ENCODE assay signal across 29 cellular contexts in the genomic region with DNA sequence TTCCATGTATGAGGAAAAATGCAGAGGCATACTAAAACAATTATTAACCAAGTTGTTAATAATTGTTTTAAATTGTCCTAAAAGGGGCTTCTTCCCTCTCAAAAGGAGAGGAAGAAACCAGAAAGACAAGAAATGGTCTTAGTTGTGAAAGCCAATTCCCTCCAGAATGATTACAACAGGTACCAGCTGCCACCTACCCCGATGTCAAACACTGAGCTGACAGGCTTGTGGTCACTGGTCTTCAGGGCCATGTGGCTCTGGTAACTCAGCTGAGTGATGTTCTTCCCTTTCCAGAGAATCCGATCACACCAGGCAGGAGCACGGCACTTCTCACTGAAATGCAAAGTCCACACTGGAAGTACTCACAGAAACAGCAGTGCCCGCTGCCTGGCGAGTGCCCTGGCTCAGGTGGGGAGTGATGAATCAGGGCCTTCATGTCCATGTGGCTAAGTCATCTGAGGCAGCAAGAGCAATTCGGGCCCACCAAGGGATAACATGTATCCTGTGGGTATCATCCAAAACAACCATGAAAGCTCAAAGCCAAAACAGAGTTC.
"Had no signal": no experiment of that assay in that cellular context is flagged by ENCODE, and none has a peak within 500 bp of the region (broad histone marks: within the 10 kb centered on the region; RNA-seq: fewer than 3 reads in every experiment).

No MANE protein-coding gene starts in this region.

- H3K4me1 ChIP-seq: heart right ventricle, pancreas, suprapubic skin, transverse colon, vagina had no signal

- H3K9me3 ChIP-seq: esophagus squamous epithelium, heart right ventricle, mucosa of descending colon, neutrophil, pancreas, suprapubic skin, transverse colon, vagina had no signal

- H3K4me2 ChIP-seq: smooth muscle cell had no signal

- H3K9me3 Mint-ChIP-seq: effector memory CD8-positive, alpha-beta T cell; immature natural killer cell; mesothelial cell of epicardium; naive thymus-derived CD4-positive, alpha-beta T cell; nephron progenitor cell; stimulated activated naive CD8-positive, alpha-beta T cell treated with anti-CD3 and anti-CD28 coated beads, Interleukin-15, amount 100 ng/mL, for 72 hours had no signal

- H3K4me1 Mint-ChIP-seq: immature natural killer cell; mesothelial cell of epicardium; nephron progenitor cell; stimulated activated naive CD8-positive, alpha-beta T cell treated with anti-CD3 and anti-CD28 coated beads, Interleukin-15, amount 100 ng/mL, for 72 hours had no signal

- H3K27me3 ChIP-seq: esophagus squamous epithelium, heart right ventricle, neutrophil, pancreas, suprapubic skin, transverse colon, vagina had no signal

- DNase-seq: cortex of kidney; effector memory CD8-positive, alpha-beta T cell; erythroblast; esophagus squamous epithelium; foreskin melanocyte; glutamatergic neuron; heart right ventricle; hypothalamus; immature natural killer cell; islet precursor cell; kidney glomerular epithelial cell; mesenchymal stem cell; mucosa of descending colon; naive thymus-derived CD4-positive, alpha-beta T cell; nephron progenitor cell; pancreas; stimulated activated CD4-positive, alpha-beta T cell treated with anti-CD3 and anti-CD28 coated beads, Interleukin-12 subunit alpha, Interleukin-12 subunit beta, amount 100 ng/mL, for 4 hours; stimulated activated CD4-positive, alpha-beta T cell treated with anti-CD3 and anti-CD28 coated beads, Interleukin-1b, Interleukin-23, amount 100 ng/mL, for 48 hours; stimulated activated CD4-positive, alpha-beta T cell treated with anti-CD3 and anti-CD28 coated beads, Interleukin-4, amount 100 ng/mL, for 1 hour; stimulated activated CD8-positive, alpha-beta memory T cell treated with anti-CD3 and anti-CD28 coated beads, Interleukin-4, amount 100 ng/mL, for 48 hours; stimulated activated naive CD4-positive, alpha-beta T cell; stimulated activated naive CD8-positive, alpha-beta T cell treated with anti-CD3 and anti-CD28 coated beads, Interleukin-15, amount 100 ng/mL, for 72 hours; transverse colon had no signal

- ATAC-seq: effector memory CD8-positive, alpha-beta T cell; heart right ventricle; mucosa of descending colon; naive thymus-derived CD4-positive, alpha-beta T cell; pancreas; sciatic nerve; stimulated activated naive CD8-positive, alpha-beta T cell treated with anti-CD3 and anti-CD28 coated beads, Interleukin-15, amount 100 ng/mL, for 72 hours had no signal

- H3K27ac Mint-ChIP-seq: effector memory CD8-positive, alpha-beta T cell; mesothelial cell of epicardium; nephron progenitor cell had no signal

- H3K27ac ChIP-seq: esophagus squamous epithelium, heart right ventricle, neutrophil, pancreas, suprapubic skin, transverse colon, vagina had no signal

- H3K4me3 ChIP-seq: esophagus squamous epithelium, heart right ventricle, mucosa of descending colon, pancreas, smooth muscle cell, suprapubic skin, transverse colon, vagina had no signal

- H3K4me3 Mint-ChIP-seq: effector memory CD8-positive, alpha-beta T cell; immature natural killer cell; mesothelial cell of epicardium; naive thymus-derived CD4-positive, alpha-beta T cell; nephron progenitor cell; stimulated activated naive CD8-positive, alpha-beta T cell treated with anti-CD3 and anti-CD28 coated beads, Interleukin-15, amount 100 ng/mL, for 72 hours had no signal

- H3K27me3 Mint-ChIP-seq: effector memory CD8-positive, alpha-beta T cell; naive thymus-derived CD4-positive, alpha-beta T cell; stimulated activated naive CD8-positive, alpha-beta T cell treated with anti-CD3 and anti-CD28 coated beads, Interleukin-15, amount 100 ng/mL, for 72 hours had no signal
